Comparison of ENCODE assay signal across 15 cellular contexts in genomic region chr5:133459474-133460155, GRCh38.
DNase-seq lines count a peak whose midpoint lies in the region; ATAC-seq and TF ChIP-seq lines count a peak whose summit lies in the region.
"Had no signal": no experiment of that assay in that cellular context is flagged by ENCODE, and none has a peak within 500 bp of the region (broad histone marks: within the 10 kb centered on the region; RNA-seq: fewer than 3 reads in every experiment).

No MANE protein-coding gene starts in this region.

- H3K27me3 ChIP-seq in smooth muscle cell (ENCODE audit: low read depth): no peaks in the 10 kb centered on the region
- H3K27me3 ChIP-seq: BE2C had no signal

- H2AFZ ChIP-seq in smooth muscle cell (ENCODE audit: low read depth): no peak overlapping the region

- DNase-seq in HT1080 (ENCODE audit: low read depth): peak; percentile 35
- DNase-seq in foreskin melanocyte: peak; percentile 13
- no peak for DNase-seq in smooth muscle cell (lab: John Stamatoyannopoulos, UW; ENCODE audit: unreplicated experiment)
- no peak for DNase-seq in stimulated activated naive CD8-positive, alpha-beta T cell treated with anti-CD3 and anti-CD28 coated beads, Interleukin-15, amount 100 ng/mL, for 72 hours
- no peak for DNase-seq in Right ventricle myocardium inferior (ENCODE audit: missing footprints)
- DNase-seq in left colon: no peak
- DNase-seq: EL, GF-D8, NCI-H1105 treated with DMSO at 0.1 percent for 48 hours, NCI-H1694, NCI-H446 had no signal

- H3K9ac ChIP-seq in smooth muscle cell (ENCODE audit: low read depth): no peak overlapping the region
- H3K9ac ChIP-seq: KMS-11 had no signal

- no peaks in the 10 kb centered on the region for H3K36me3 ChIP-seq in smooth muscle cell (ENCODE audit: low read depth)
- H3K36me3 ChIP-seq: BE2C had no signal

- H3K27me3 Mint-ChIP-seq in stimulated activated naive CD8-positive, alpha-beta T cell treated with anti-CD3 and anti-CD28 coated beads, Interleukin-15, amount 100 ng/mL, for 72 hours: no peaks in the 10 kb centered on the region

- no peaks in the 10 kb centered on the region for H4K20me1 ChIP-seq in smooth muscle cell (ENCODE audit: low read depth)

- no peak for ATAC-seq in SK-N-SH treated with all-trans-retinoic acid at 6 μM for 48 hours
- no peak for ATAC-seq in stimulated activated naive CD8-positive, alpha-beta T cell treated with anti-CD3 and anti-CD28 coated beads, Interleukin-15, amount 100 ng/mL, for 72 hours
- ATAC-seq in Right ventricle myocardium inferior: no peak
- ATAC-seq in left colon: no peak

- no peaks in the 10 kb centered on the region for H3K79me2 ChIP-seq in smooth muscle cell (ENCODE audit: low read depth)

- no peaks in the 10 kb centered on the region for H3F3A ChIP-seq in smooth muscle cell (ENCODE audit: low read depth)

- whole genome bisulfite sequencing in smooth muscle cell (ENCODE audit: low lambda C conversion rate): 67% methylated on average over 6 of the region's 6 CpGs

- H3K27ac ChIP-seq in smooth muscle cell (ENCODE audit: low read depth): no peak overlapping the region
- H3K27ac ChIP-seq: KMS-11, SK-N-MC had no signal

- peak overlapping the region; percentile 14 for H3K4me2 ChIP-seq in smooth muscle cell
- H3K4me2 ChIP-seq: KMS-11 had no signal

- no peak for TF ChIP-seq CTCF in smooth muscle cell (IDR thresholded peaks at IDR 0.05; ENCODE audit: borderline replicate concordance, insufficient read depth, poor library complexity, severe bottlenecking)

- H3K9me3 ChIP-seq in smooth muscle cell (replicated peaks; ENCODE audit: low read depth): no peaks in the 10 kb centered on the region
- H3K9me3 ChIP-seq: BE2C had no signal

- H3K4me3 Mint-ChIP-seq in stimulated activated naive CD8-positive, alpha-beta T cell treated with anti-CD3 and anti-CD28 coated beads, Interleukin-15, amount 100 ng/mL, for 72 hours: no peak overlapping the region

- intact Hi-C loops in Right ventricle myocardium inferior (cut with DNase I): no loop called here
- intact Hi-C loops in left colon (cut with DNase I, micrococcal nuclease): loop anchor here in 1 of 2 donors (10.0 kb wide), 1 partner anchor 345 kb away; no protein-coding TSS in a partner anchor

- peaks cover 5% of the 10 kb centered on the region for H3K4me1 Mint-ChIP-seq in stimulated activated naive CD8-positive, alpha-beta T cell treated with anti-CD3 and anti-CD28 coated beads, Interleukin-15, amount 100 ng/mL, for 72 hours

- H3K4me3 ChIP-seq in smooth muscle cell: no peak overlapping the region
- H3K4me3 ChIP-seq: SK-N-MC had no signal

- H3K9me3 Mint-ChIP-seq in stimulated activated naive CD8-positive, alpha-beta T cell treated with anti-CD3 and anti-CD28 coated beads, Interleukin-15, amount 100 ng/mL, for 72 hours: no peaks in the 10 kb centered on the region

- H3K4me1 ChIP-seq in smooth muscle cell (ENCODE audit: low read depth): peaks cover 12% of the 10 kb centered on the region

- no peak overlapping the region for H3K27ac Mint-ChIP-seq in stimulated activated naive CD8-positive, alpha-beta T cell treated with anti-CD3 and anti-CD28 coated beads, Interleukin-15, amount 100 ng/mL, for 72 hours

TF ChIP-seq in SK-N-SH treated with all-trans-retinoic acid at 6 μM for 48 hours, 23 proteins besides CTCF, POLR2A, EP300 and RAD21:
- TF ChIP-seq CSDC2 (CRISPR knock-in tag; IDR thresholded peaks at IDR 0.05) (no peak), TCF4 (CRISPR knock-in tag; IDR thresholded peaks at IDR 0.05; ENCODE audit: borderline replicate concordance) (peak; percentile 12; the same call in 1 of the 2 replicates)

Comparison
In these comparisons a context has a peak if more than half of its experiments do, and no peak if none do; other contexts are left out.
1. DNase-seq: peak in HT1080 (single experiment) and foreskin melanocyte (single experiment); none in smooth muscle cell (single experiment), stimulated activated naive CD8-positive, alpha-beta T cell treated with anti-CD3 and anti-CD28 coated beads, Interleukin-15, amount 100 ng/mL, for 72 hours (0 of 2), Right ventricle myocardium inferior (single experiment) and left colon (0 of 2).